6 cellular contexts compared by ENCODE assay signal in the genomic region with DNA sequence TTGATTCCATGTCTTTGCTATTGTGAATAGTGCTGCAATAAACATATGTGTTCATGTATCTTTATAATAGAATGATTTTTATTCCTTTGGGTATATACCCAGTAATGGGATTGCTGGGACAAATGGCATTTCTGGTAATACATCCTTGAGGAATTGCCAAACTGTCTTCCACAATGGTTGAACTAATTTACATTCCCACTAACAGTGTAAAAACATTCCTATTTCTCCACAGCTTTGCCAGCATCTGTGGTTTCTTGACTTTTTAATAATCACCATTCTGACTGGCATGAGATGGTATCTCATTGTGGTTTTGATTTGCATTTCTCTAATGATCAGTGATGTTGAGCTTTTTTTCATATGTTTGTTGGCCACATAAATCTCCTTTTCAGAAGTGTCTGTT. TPM values are rescaled to one million over a fixed set of nuclear protein-coding genes. Genes with fewer than 3 reads are reported as not detected.
DNase-seq lines count a peak whose midpoint lies in the region; ATAC-seq lines count a peak whose summit lies in the region.
"Not testable (repeated sequence)": the region's sequence is repeated elsewhere in the genome, so short reads cannot be mapped to it uniquely, and the experiment has no call there.

No MANE protein-coding gene starts in this region.

- H3K27ac Mint-ChIP-seq in activated CD4-positive, alpha-beta T cell treated with anti-CD3 and anti-CD28 coated beads, Interleukin-2, amount 10 ng/mL, durations not matched to agents 24 days and 14 days, result peak overlapping the region; percentile 88
- peak overlapping the region; percentile 79 for H3K27ac Mint-ChIP-seq in activated T-helper 1 cell treated with anti-CD3 and anti-CD28 coated beads, Interleukin-12 subunit alpha, Interleukin-12 subunit beta, Interleukin-2, Interleukin-4 antibody, amounts not matched to agents 30 ng/mL and 10 ng/mL and 1 ng/mL, durations not matched to agents 14 hours and 24 hours and 36 hours
- H3K27ac Mint-ChIP-seq in activated naive CD4-positive, alpha-beta T cell treated with anti-CD3 and anti-CD28 coated beads, Interleukin-2, amount 50 U/mL, for 24 hours, result peak overlapping the region; percentile 88
- peak overlapping the region; percentile 95 for H3K27ac Mint-ChIP-seq in activated naive CD8-positive, alpha-beta T cell treated with anti-CD3 and anti-CD28 coated beads, Interleukin-2, amount 50 U/mL, for 24 hours
- H3K27ac Mint-ChIP-seq in natural killer cell treated with Interleukin-12 subunit alpha and Interleukin-12 subunit beta and Interleukin-15 and Interleukin-18, amount 100 ng/mL, for 72 hours, result peak overlapping the region in 1 of 2 donors; percentile 62

- peaks cover 61% of the 10 kb centered on the region for H3K4me1 Mint-ChIP-seq in activated CD4-positive, alpha-beta T cell treated with anti-CD3 and anti-CD28 coated beads, Interleukin-2, amount 10 ng/mL, durations not matched to agents 24 days and 14 days
- H3K4me1 Mint-ChIP-seq in activated T-helper 1 cell treated with anti-CD3 and anti-CD28 coated beads, Interleukin-12 subunit alpha, Interleukin-12 subunit beta, Interleukin-2, Interleukin-4 antibody, amounts not matched to agents 30 ng/mL and 10 ng/mL and 1 ng/mL, durations not matched to agents 14 hours and 24 hours and 36 hours (ENCODE audit: low read depth), result peaks cover 59% of the 10 kb centered on the region
- peaks cover 59% of the 10 kb centered on the region for H3K4me1 Mint-ChIP-seq in activated naive CD4-positive, alpha-beta T cell treated with anti-CD3 and anti-CD28 coated beads, Interleukin-2, amount 50 U/mL, for 24 hours
- peaks cover 62% of the 10 kb centered on the region for H3K4me1 Mint-ChIP-seq in activated naive CD8-positive, alpha-beta T cell treated with anti-CD3 and anti-CD28 coated beads, Interleukin-2, amount 50 U/mL, for 24 hours
- H3K4me1 Mint-ChIP-seq in natural killer cell treated with Interleukin-12 subunit alpha and Interleukin-12 subunit beta and Interleukin-15 and Interleukin-18, amount 100 ng/mL, for 72 hours (ENCODE audit: low read depth in 2 of 2), result peaks cover 47 to 53% of the 10 kb centered on the region in 2 donors

- ATAC-seq in activated naive CD8-positive, alpha-beta T cell treated with anti-CD3 and anti-CD28 coated beads, Interleukin-2, amount 50 U/mL, for 24 hours; natural killer cell treated with Interleukin-12 subunit alpha and Interleukin-12 subunit beta and Interleukin-15 and Interleukin-18, amount 100 ng/mL, for 72 hours: not testable (repeated sequence)

- peaks cover 26% of the 10 kb centered on the region for H3K36me3 Mint-ChIP-seq in activated CD4-positive, alpha-beta T cell treated with anti-CD3 and anti-CD28 coated beads, Interleukin-2, amount 10 ng/mL, durations not matched to agents 24 days and 14 days (ENCODE audit: low read depth)
- H3K36me3 Mint-ChIP-seq in activated T-helper 1 cell treated with anti-CD3 and anti-CD28 coated beads, Interleukin-12 subunit alpha, Interleukin-12 subunit beta, Interleukin-2, Interleukin-4 antibody, amounts not matched to agents 30 ng/mL and 10 ng/mL and 1 ng/mL, durations not matched to agents 14 hours and 24 hours and 36 hours (ENCODE audit: low read depth), result peaks cover 17% of the 10 kb centered on the region
- peaks cover 15% of the 10 kb centered on the region for H3K36me3 Mint-ChIP-seq in activated naive CD4-positive, alpha-beta T cell treated with anti-CD3 and anti-CD28 coated beads, Interleukin-2, amount 50 U/mL, for 24 hours
- H3K36me3 Mint-ChIP-seq in activated naive CD8-positive, alpha-beta T cell treated with anti-CD3 and anti-CD28 coated beads, Interleukin-2, amount 50 U/mL, for 24 hours (ENCODE audit: low read depth), result peaks cover 24% of the 10 kb centered on the region
- not testable (repeated sequence) for H3K36me3 Mint-ChIP-seq in natural killer cell treated with Interleukin-12 subunit alpha and Interleukin-12 subunit beta and Interleukin-15 and Interleukin-18, amount 100 ng/mL, for 72 hours

- H3K9me3 Mint-ChIP-seq in activated CD4-positive, alpha-beta T cell treated with anti-CD3 and anti-CD28 coated beads, Interleukin-2, amount 10 ng/mL, durations not matched to agents 24 days and 14 days, result peaks cover 12% of the 10 kb centered on the region
- peaks cover 14% of the 10 kb centered on the region for H3K9me3 Mint-ChIP-seq in activated T-helper 1 cell treated with anti-CD3 and anti-CD28 coated beads, Interleukin-12 subunit alpha, Interleukin-12 subunit beta, Interleukin-2, Interleukin-4 antibody, amounts not matched to agents 30 ng/mL and 10 ng/mL and 1 ng/mL, durations not matched to agents 14 hours and 24 hours and 36 hours
- not testable (repeated sequence) for H3K9me3 Mint-ChIP-seq in activated naive CD4-positive, alpha-beta T cell treated with anti-CD3 and anti-CD28 coated beads, Interleukin-2, amount 50 U/mL, for 24 hours; activated naive CD8-positive, alpha-beta T cell treated with anti-CD3 and anti-CD28 coated beads, Interleukin-2, amount 50 U/mL, for 24 hours; natural killer cell treated with Interleukin-12 subunit alpha and Interleukin-12 subunit beta and Interleukin-15 and Interleukin-18, amount 100 ng/mL, for 72 hours

- H3K27me3 Mint-ChIP-seq in activated CD4-positive, alpha-beta T cell treated with anti-CD3 and anti-CD28 coated beads, Interleukin-2, amount 10 ng/mL, durations not matched to agents 24 days and 14 days; activated T-helper 1 cell treated with anti-CD3 and anti-CD28 coated beads, Interleukin-12 subunit alpha, Interleukin-12 subunit beta, Interleukin-2, Interleukin-4 antibody, amounts not matched to agents 30 ng/mL and 10 ng/mL and 1 ng/mL, durations not matched to agents 14 hours and 24 hours and 36 hours (ENCODE audit: insufficient read depth); activated naive CD4-positive, alpha-beta T cell treated with anti-CD3 and anti-CD28 coated beads, Interleukin-2, amount 50 U/mL, for 24 hours; activated naive CD8-positive, alpha-beta T cell treated with anti-CD3 and anti-CD28 coated beads, Interleukin-2, amount 50 U/mL, for 24 hours; natural killer cell treated with Interleukin-12 subunit alpha and Interleukin-12 subunit beta and Interleukin-15 and Interleukin-18, amount 100 ng/mL, for 72 hours: not testable (repeated sequence)

- intact Hi-C loops in activated CD4-positive, alpha-beta T cell treated with anti-CD3 and anti-CD28 coated beads, Interleukin-2, amount 10 ng/mL, durations not matched to agents 24 days and 14 days (cut with micrococcal nuclease), result loop anchor here (5.0 kb wide), 1 partner anchor 162 kb away; no protein-coding TSS in a partner anchor
- intact Hi-C loops in activated T-helper 1 cell treated with anti-CD3 and anti-CD28 coated beads, Interleukin-12 subunit alpha, Interleukin-12 subunit beta, Interleukin-2, Interleukin-4 antibody, amounts not matched to agents 30 ng/mL and 10 ng/mL and 1 ng/mL, durations not matched to agents 14 hours and 24 hours and 36 hours (cut with micrococcal nuclease), result loop anchor here (5.0 to 10.0 kb wide), 2 partner anchors 569 to 1873 kb away; a partner anchor contains a TSS

- peak; percentile 57 for DNase-seq in EH (ENCODE audit: low read depth)
- DNase-seq in activated CD4-positive, alpha-beta T cell treated with anti-CD3 and anti-CD28 coated beads, Interleukin-2, amount 10 ng/mL, durations not matched to agents 24 days and 14 days; activated T-helper 1 cell treated with anti-CD3 and anti-CD28 coated beads, Interleukin-12 subunit alpha, Interleukin-12 subunit beta, Interleukin-2, Interleukin-4 antibody, amounts not matched to agents 30 ng/mL and 10 ng/mL and 1 ng/mL, durations not matched to agents 14 hours and 24 hours and 36 hours (ENCODE audit: low spot score); activated naive CD8-positive, alpha-beta T cell treated with anti-CD3 and anti-CD28 coated beads, Interleukin-2, amount 50 U/mL, for 24 hours; natural killer cell treated with Interleukin-12 subunit alpha and Interleukin-12 subunit beta and Interleukin-15 and Interleukin-18, amount 100 ng/mL, for 72 hours (ENCODE audit: low spot score): not testable (repeated sequence)

- H3K4me3 Mint-ChIP-seq in activated CD4-positive, alpha-beta T cell treated with anti-CD3 and anti-CD28 coated beads, Interleukin-2, amount 10 ng/mL, durations not matched to agents 24 days and 14 days, result peak overlapping the region; percentile 34
- not testable (repeated sequence) for H3K4me3 Mint-ChIP-seq in activated T-helper 1 cell treated with anti-CD3 and anti-CD28 coated beads, Interleukin-12 subunit alpha, Interleukin-12 subunit beta, Interleukin-2, Interleukin-4 antibody, amounts not matched to agents 30 ng/mL and 10 ng/mL and 1 ng/mL, durations not matched to agents 14 hours and 24 hours and 36 hours; activated naive CD4-positive, alpha-beta T cell treated with anti-CD3 and anti-CD28 coated beads, Interleukin-2, amount 50 U/mL, for 24 hours
- peak overlapping the region; percentile 16 for H3K4me3 Mint-ChIP-seq in activated naive CD8-positive, alpha-beta T cell treated with anti-CD3 and anti-CD28 coated beads, Interleukin-2, amount 50 U/mL, for 24 hours
- H3K4me3 Mint-ChIP-seq in natural killer cell treated with Interleukin-12 subunit alpha and Interleukin-12 subunit beta and Interleukin-15 and Interleukin-18, amount 100 ng/mL, for 72 hours, result peak overlapping the region; percentile 13

RNA-seq across cellular contexts. Expression of a gene that starts 20.7 kb away (rescaled TPM):
- 72.2 and 73.3 TPM in 2 replicates for total RNA-seq in activated CD4-positive, alpha-beta T cell treated with anti-CD3 and anti-CD28 coated beads, Interleukin-2, amount 10 ng/mL, durations not matched to agents 24 days and 14 days
- total RNA-seq in activated T-helper 1 cell treated with anti-CD3 and anti-CD28 coated beads, Interleukin-12 subunit alpha, Interleukin-12 subunit beta, Interleukin-2, Interleukin-4 antibody, amounts not matched to agents 30 ng/mL and 10 ng/mL and 1 ng/mL, durations not matched to agents 14 hours and 24 hours and 36 hours, result 74.0 and 80.7 TPM in 2 replicates
- 100 to 1,000 TPM in 1 of 2 donors, 10 to 100 TPM in 1; 86.3 to 124 TPM for total RNA-seq in natural killer cell treated with Interleukin-12 subunit alpha and Interleukin-12 subunit beta and Interleukin-15 and Interleukin-18, amount 100 ng/mL, for 72 hours
